ENCODE assay signal across 18 cellular contexts in the genomic region with DNA sequence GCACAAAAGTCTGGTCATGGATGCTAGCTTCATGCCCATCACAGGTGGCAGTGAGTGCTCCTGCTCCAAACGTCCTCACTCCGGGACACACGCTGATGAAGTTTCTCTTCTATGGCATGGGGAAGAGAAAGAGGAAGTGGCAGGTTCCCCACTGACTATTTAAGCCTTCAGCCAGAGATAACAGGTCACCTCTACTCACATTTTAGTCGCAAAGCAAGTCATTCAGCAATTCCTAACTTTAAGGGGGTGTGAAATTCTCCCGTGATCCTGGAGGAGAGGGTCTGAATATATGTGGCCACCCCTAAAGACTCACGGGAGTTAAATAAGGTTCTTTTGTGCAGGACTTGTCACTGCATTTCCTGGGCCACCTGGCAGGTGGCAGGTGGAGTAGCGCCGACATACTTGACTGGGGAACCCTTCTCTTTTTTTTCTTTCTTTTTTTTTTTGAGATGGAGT. TPM values are rescaled to one million over a fixed set of nuclear protein-coding genes. Genes with fewer than 3 reads are reported as not detected.
A peak's percentile ranks its signal among the peaks of the same experiment; 100 is the strongest.
DNase-seq lines count a peak whose midpoint lies in the region; ATAC-seq and TF ChIP-seq lines count a peak whose summit lies in the region.
"Had no signal": no experiment of that assay in that cellular context is flagged by ENCODE, and none has a peak within 500 bp of the region (broad histone marks: within the 10 kb centered on the region; RNA-seq: fewer than 3 reads in every experiment).

No MANE protein-coding gene starts in this region.

- no peaks in the 10 kb centered on the region for H4K20me1 ChIP-seq in BLaER1 treated with 17β-estradiol and CSF1 and Interleukin-3, amounts not matched to agents 10 nM and 100 nM

- peaks cover 11 to 55% (median 43%) of the 10 kb centered on the region in 10 experiments for H3K4me1 ChIP-seq in BLaER1 treated with 17β-estradiol and CSF1 and Interleukin-3, amounts not matched to agents 10 nM and 100 nM
- H3K4me1 ChIP-seq: psoas muscle, stomach had no signal

- no peaks in the 10 kb centered on the region for H3K9me3 Mint-ChIP-seq in IgD-negative memory B cell

- no peak for ATAC-seq in HG02798 (IDR thresholded peaks at IDR 0.05; ENCODE audit: poor library complexity, unreplicated experiment)
- ATAC-seq: left lung, psoas muscle had no signal

- peak overlapping the region; percentile 2 to 83 (median 67) for H3K27ac Mint-ChIP-seq in IgD-negative memory B cell

- H3K27ac ChIP-seq in BLaER1 treated with 17β-estradiol and CSF1 and Interleukin-3, amounts not matched to agents 10 nM and 100 nM: no peak overlapping the region
- no peak overlapping the region for H3K27ac ChIP-seq in coronary artery
- H3K27ac ChIP-seq: KMS-11, left lung, psoas muscle, stomach had no signal

- peak overlapping the region; percentile 3 to 83 (median 63) for H3K4me3 Mint-ChIP-seq in IgD-negative memory B cell

- peak overlapping the region; percentile 19 to 71 (median 54); a peak in 21 of 22 replicates for H3K4me2 ChIP-seq in BLaER1 treated with 17β-estradiol and CSF1 and Interleukin-3, amounts not matched to agents 10 nM and 100 nM
- H3K4me2 ChIP-seq: KMS-11 had no signal

- no peaks in the 10 kb centered on the region for H3K9me3 ChIP-seq in BLaER1 treated with 17β-estradiol and CSF1 and Interleukin-3, amounts not matched to agents 10 nM and 100 nM (replicated peaks in 1 of 11)
- H3K9me3 ChIP-seq: left lung, psoas muscle, stomach had no signal

- H3K9ac ChIP-seq in BLaER1 treated with 17β-estradiol and CSF1 and Interleukin-3, amounts not matched to agents 10 nM and 100 nM: no peak overlapping the region
- H3K9ac ChIP-seq: KMS-11 had no signal

- no peaks in the 10 kb centered on the region for H3K27me3 ChIP-seq in BLaER1 treated with 17β-estradiol and CSF1 and Interleukin-3, amounts not matched to agents 10 nM and 100 nM
- H3K27me3 ChIP-seq: left lung, stomach had no signal

- peaks cover 3% of the 10 kb centered on the region for H3K27me3 Mint-ChIP-seq in IgD-negative memory B cell

- no peaks in the 10 kb centered on the region for H3K36me3 Mint-ChIP-seq in IgD-negative memory B cell

- H3K4me3 ChIP-seq in BLaER1 treated with 17β-estradiol and CSF1 and Interleukin-3, amounts not matched to agents 10 nM and 100 nM: no peak overlapping the region
- H3K4me3 ChIP-seq in coronary artery: no peak overlapping the region
- H3K4me3 ChIP-seq: left lung, psoas muscle, stomach had no signal

- H3K4me1 Mint-ChIP-seq in IgD-negative memory B cell: peaks cover 7 to 14% (median 10%) of the 10 kb centered on the region in 3 donors

- no peaks in the 10 kb centered on the region for H3K36me3 ChIP-seq in BLaER1 treated with 17β-estradiol and CSF1 and Interleukin-3, amounts not matched to agents 10 nM and 100 nM
- H3K36me3 ChIP-seq: left lung, stomach had no signal

- DNase-seq in OCI-M1 (lab: John Stamatoyannopoulos, UW) (peak; percentile 61), germinal center (ENCODE audit: low spot score) (peak; percentile 77), coronary artery (ENCODE audit: low spot score) (no peak), NCI-H524 (lab: John Stamatoyannopoulos, UW) (no peak), C1 segment of cervical spinal cord (lab: John Stamatoyannopoulos, UW) (no peak)
- DNase-seq: activated CD4-positive, alpha-beta T cell treated with anti-CD3 and anti-CD28 coated beads, Interleukin-2, amount 50 U/mL, for 4 hours; Calu3; left lung; NCI-H1694 treated with DMSO at 0.1 percent for 48 hours; NCI-H526 treated with DMSO at 0.1 percent for 48 hours; psoas muscle; stimulated activated CD4-positive, alpha-beta T cell treated with anti-CD3 and anti-CD28 coated beads, Interleukin-12 subunit alpha, Interleukin-12 subunit beta, amount 100 ng/mL, for 4 hours; stomach; T-helper 9 cell had no signal

- no peak for TF ChIP-seq CTCF in coronary artery (IDR thresholded peaks at IDR 0.05)

RNA-seq across cellular contexts. Expression of a gene that starts 18.8 kb away (rescaled TPM):
- 1.2 TPM for polyA plus RNA-seq in IgD-negative memory B cell

Comparison
In these comparisons a context has a peak if more than half of its experiments do, and no peak if none do; other contexts are left out.
1. DNase-seq: peak in OCI-M1 (single experiment) and germinal center (single experiment); none in coronary artery (single experiment), NCI-H524 (0 of 2) and C1 segment of cervical spinal cord (0 of 14).